8 cellular contexts compared by ENCODE assay signal in genomic region chr7:130486114-130486962, GRCh38. TPM values are rescaled to one million over a fixed set of nuclear protein-coding genes. Genes with fewer than 3 reads are reported as not detected.
DNase-seq lines count a peak whose midpoint lies in the region; ATAC-seq, FAIRE-seq and TF ChIP-seq lines count a peak whose summit lies in the region.

No MANE protein-coding gene starts in this region.

- peak overlapping the region; percentile 84 to 87 for H3K4me3 Mint-ChIP-seq in effector memory CD8-positive, alpha-beta T cell
- peak overlapping the region; percentile 87 for H3K4me3 Mint-ChIP-seq in stimulated activated memory B cell treated with anti-CD40 and anti-IgM and Interleukin-4, amounts not matched to agents 10 μg/mL and 1 μg/mL and 100 μg/mL, for 72 hours

- H3K36me3 ChIP-seq in ACC112 (ENCODE audit: insufficient read depth, low read length): no peaks in the 10 kb centered on the region
- H3K36me3 ChIP-seq in mucosa of descending colon (ENCODE audit: low read depth): no peaks in the 10 kb centered on the region

- no peak overlapping the region for H3K27ac Mint-ChIP-seq in effector memory CD8-positive, alpha-beta T cell
- peak overlapping the region; percentile 28 for H3K27ac Mint-ChIP-seq in stimulated activated memory B cell treated with anti-CD40 and anti-IgM and Interleukin-4, amounts not matched to agents 10 μg/mL and 1 μg/mL and 100 μg/mL, for 72 hours

- peaks cover 16% of the 10 kb centered on the region for H3K4me1 ChIP-seq in ACC112 (ENCODE audit: control insufficient read depth, insufficient read depth, low read length, unreplicated experiment)
- no peaks in the 10 kb centered on the region for H3K4me1 ChIP-seq in mucosa of descending colon (ENCODE audit: low read depth)

- peaks cover 20 to 25% of the 10 kb centered on the region in 2 donors for H3K4me1 Mint-ChIP-seq in effector memory CD8-positive, alpha-beta T cell (ENCODE audit: low read depth in 2 of 2)
- peaks cover 27% of the 10 kb centered on the region for H3K4me1 Mint-ChIP-seq in stimulated activated memory B cell treated with anti-CD40 and anti-IgM and Interleukin-4, amounts not matched to agents 10 μg/mL and 1 μg/mL and 100 μg/mL, for 72 hours

- H3K27me3 ChIP-seq in ACC112 (ENCODE audit: insufficient read depth, low read length): no peaks in the 10 kb centered on the region

- H3K27ac ChIP-seq in ACC112 (ENCODE audit: low read depth, low read length): no peak overlapping the region

- ATAC-seq in GM19395 (IDR thresholded peaks at IDR 0.05; ENCODE audit: unreplicated experiment) (peak; percentile 55), mucosa of descending colon (peak; percentile 90)
- ATAC-seq in effector memory CD8-positive, alpha-beta T cell (replicated peaks): peak; percentile 86
- peak; percentile 89 for ATAC-seq in stimulated activated memory B cell treated with anti-CD40 and anti-IgM and Interleukin-4, amounts not matched to agents 10 μg/mL and 1 μg/mL and 100 μg/mL, for 72 hours

- peaks cover 63 to 95% of the 10 kb centered on the region in 2 donors for H3K27me3 Mint-ChIP-seq in effector memory CD8-positive, alpha-beta T cell
- peaks cover 51% of the 10 kb centered on the region for H3K27me3 Mint-ChIP-seq in stimulated activated memory B cell treated with anti-CD40 and anti-IgM and Interleukin-4, amounts not matched to agents 10 μg/mL and 1 μg/mL and 100 μg/mL, for 72 hours

- H3K9me3 ChIP-seq in mucosa of descending colon: no peaks in the 10 kb centered on the region

- H3K36me3 Mint-ChIP-seq in effector memory CD8-positive, alpha-beta T cell (ENCODE audit: insufficient read depth): no peaks in the 10 kb centered on the region
- no peaks in the 10 kb centered on the region for H3K36me3 Mint-ChIP-seq in stimulated activated memory B cell treated with anti-CD40 and anti-IgM and Interleukin-4, amounts not matched to agents 10 μg/mL and 1 μg/mL and 100 μg/mL, for 72 hours

- no peak overlapping the region for H2AFZ ChIP-seq in ACC112 (ENCODE audit: low read length, unreplicated experiment)

- no peak for FAIRE-seq in HTR-8/SVneo (lab: Jason Lieb, UNC)

- peak; percentile 88 for TF ChIP-seq CTCF in mucosa of descending colon (IDR thresholded peaks at IDR 0.05)

- peak overlapping the region; percentile 36; the same call in 1 of the 2 replicates for H3K4me3 ChIP-seq in ACC112 (ENCODE audit: low read depth, low read length)
- H3K4me3 ChIP-seq in mucosa of descending colon: peak overlapping the region; percentile 28

- DNase-seq in NCI-H2196 treated with DMSO at 0.1 percent for 48 hours (lab: John Stamatoyannopoulos, UW; ENCODE audit: unreplicated experiment) (peak; percentile 96), mucosa of descending colon (peak; percentile 83 to 89 (median 88)), HTR-8/SVneo (ENCODE audit: insufficient read length, low spot score) (no peak)
- peak; percentile 32 to 35 for DNase-seq in activated CD8-positive, alpha-beta memory T cell treated with anti-CD3 and anti-CD28 coated beads for 4 hours (ENCODE audit: low read depth in 2 of 2)
- DNase-seq in effector memory CD8-positive, alpha-beta T cell: peak; percentile 43 to 49 (median 45)

- no peaks in the 10 kb centered on the region for H3K79me2 ChIP-seq in ACC112 (ENCODE audit: control insufficient read depth, insufficient read depth, low read length, unreplicated experiment)

- no peaks in the 10 kb centered on the region for H3K9me3 Mint-ChIP-seq in effector memory CD8-positive, alpha-beta T cell
- H3K9me3 Mint-ChIP-seq in stimulated activated memory B cell treated with anti-CD40 and anti-IgM and Interleukin-4, amounts not matched to agents 10 μg/mL and 1 μg/mL and 100 μg/mL, for 72 hours: no peaks in the 10 kb centered on the region

- intact Hi-C loops in mucosa of descending colon (cut with DNase I, micrococcal nuclease): no loop called here

RNA-seq across cellular contexts. Expression of gene MEST, which starts 5.5 kb away (rescaled TPM):
- 10 to 100 TPM; 31.7 to 61.4 (median 42.6) TPM for total RNA-seq in mucosa of descending colon

RNA-seq across cellular contexts. Expression of gene CEP41, which starts 45.5 kb away (rescaled TPM):
- total RNA-seq in mucosa of descending colon: 1 to 10 TPM; 6.4 to 8.3 (median 6.6) TPM
